3 cellular contexts compared by ENCODE assay signal in the genomic region with DNA sequence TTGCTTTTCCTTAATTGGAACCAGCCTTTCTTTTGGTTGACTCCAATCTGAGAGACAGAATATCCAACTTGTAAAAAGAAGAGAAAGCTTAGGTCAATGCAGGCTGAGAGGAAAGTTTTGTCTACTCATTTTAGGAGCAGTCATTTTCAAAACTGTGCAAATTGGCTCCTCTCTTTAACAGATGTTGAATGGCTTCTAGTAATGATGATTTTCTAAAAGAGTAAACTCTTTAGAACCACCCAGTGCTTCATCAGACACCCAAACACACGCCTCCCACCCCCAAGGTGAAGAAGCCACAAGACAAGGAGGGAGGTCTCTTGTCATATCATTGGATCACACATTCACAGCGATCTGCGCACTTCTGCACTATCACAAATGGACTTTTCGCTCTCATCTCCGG.
TF ChIP-seq lines count a peak whose summit lies in the region.

No MANE protein-coding gene starts in this region.

TF ChIP-seq in GM23338, 12 proteins besides CTCF, POLR2A, EP300 and RAD21 (continues in another document):
- TF ChIP-seq ZNF331 (CRISPR knock-in tag; IDR thresholded peaks at IDR 0.05; ENCODE audit: low read depth) (no peak), POLR2AphosphoS5 (IDR thresholded peaks at IDR 0.05; ENCODE audit: low read depth) (no peak), CREB1 (CRISPR knock-in tag; IDR thresholded peaks at IDR 0.05; ENCODE audit: low read depth) (no peak), ZNF114 (CRISPR knock-in tag; IDR thresholded peaks at IDR 0.05) (no peak), STAT1 (IDR thresholded peaks at IDR 0.05; ENCODE audit: unreplicated experiment) (no peak), EZH2 (IDR thresholded peaks at IDR 0.05; ENCODE audit: low read depth, unreplicated experiment) (no peak)
- TF ChIP-seq, protein P1, sequence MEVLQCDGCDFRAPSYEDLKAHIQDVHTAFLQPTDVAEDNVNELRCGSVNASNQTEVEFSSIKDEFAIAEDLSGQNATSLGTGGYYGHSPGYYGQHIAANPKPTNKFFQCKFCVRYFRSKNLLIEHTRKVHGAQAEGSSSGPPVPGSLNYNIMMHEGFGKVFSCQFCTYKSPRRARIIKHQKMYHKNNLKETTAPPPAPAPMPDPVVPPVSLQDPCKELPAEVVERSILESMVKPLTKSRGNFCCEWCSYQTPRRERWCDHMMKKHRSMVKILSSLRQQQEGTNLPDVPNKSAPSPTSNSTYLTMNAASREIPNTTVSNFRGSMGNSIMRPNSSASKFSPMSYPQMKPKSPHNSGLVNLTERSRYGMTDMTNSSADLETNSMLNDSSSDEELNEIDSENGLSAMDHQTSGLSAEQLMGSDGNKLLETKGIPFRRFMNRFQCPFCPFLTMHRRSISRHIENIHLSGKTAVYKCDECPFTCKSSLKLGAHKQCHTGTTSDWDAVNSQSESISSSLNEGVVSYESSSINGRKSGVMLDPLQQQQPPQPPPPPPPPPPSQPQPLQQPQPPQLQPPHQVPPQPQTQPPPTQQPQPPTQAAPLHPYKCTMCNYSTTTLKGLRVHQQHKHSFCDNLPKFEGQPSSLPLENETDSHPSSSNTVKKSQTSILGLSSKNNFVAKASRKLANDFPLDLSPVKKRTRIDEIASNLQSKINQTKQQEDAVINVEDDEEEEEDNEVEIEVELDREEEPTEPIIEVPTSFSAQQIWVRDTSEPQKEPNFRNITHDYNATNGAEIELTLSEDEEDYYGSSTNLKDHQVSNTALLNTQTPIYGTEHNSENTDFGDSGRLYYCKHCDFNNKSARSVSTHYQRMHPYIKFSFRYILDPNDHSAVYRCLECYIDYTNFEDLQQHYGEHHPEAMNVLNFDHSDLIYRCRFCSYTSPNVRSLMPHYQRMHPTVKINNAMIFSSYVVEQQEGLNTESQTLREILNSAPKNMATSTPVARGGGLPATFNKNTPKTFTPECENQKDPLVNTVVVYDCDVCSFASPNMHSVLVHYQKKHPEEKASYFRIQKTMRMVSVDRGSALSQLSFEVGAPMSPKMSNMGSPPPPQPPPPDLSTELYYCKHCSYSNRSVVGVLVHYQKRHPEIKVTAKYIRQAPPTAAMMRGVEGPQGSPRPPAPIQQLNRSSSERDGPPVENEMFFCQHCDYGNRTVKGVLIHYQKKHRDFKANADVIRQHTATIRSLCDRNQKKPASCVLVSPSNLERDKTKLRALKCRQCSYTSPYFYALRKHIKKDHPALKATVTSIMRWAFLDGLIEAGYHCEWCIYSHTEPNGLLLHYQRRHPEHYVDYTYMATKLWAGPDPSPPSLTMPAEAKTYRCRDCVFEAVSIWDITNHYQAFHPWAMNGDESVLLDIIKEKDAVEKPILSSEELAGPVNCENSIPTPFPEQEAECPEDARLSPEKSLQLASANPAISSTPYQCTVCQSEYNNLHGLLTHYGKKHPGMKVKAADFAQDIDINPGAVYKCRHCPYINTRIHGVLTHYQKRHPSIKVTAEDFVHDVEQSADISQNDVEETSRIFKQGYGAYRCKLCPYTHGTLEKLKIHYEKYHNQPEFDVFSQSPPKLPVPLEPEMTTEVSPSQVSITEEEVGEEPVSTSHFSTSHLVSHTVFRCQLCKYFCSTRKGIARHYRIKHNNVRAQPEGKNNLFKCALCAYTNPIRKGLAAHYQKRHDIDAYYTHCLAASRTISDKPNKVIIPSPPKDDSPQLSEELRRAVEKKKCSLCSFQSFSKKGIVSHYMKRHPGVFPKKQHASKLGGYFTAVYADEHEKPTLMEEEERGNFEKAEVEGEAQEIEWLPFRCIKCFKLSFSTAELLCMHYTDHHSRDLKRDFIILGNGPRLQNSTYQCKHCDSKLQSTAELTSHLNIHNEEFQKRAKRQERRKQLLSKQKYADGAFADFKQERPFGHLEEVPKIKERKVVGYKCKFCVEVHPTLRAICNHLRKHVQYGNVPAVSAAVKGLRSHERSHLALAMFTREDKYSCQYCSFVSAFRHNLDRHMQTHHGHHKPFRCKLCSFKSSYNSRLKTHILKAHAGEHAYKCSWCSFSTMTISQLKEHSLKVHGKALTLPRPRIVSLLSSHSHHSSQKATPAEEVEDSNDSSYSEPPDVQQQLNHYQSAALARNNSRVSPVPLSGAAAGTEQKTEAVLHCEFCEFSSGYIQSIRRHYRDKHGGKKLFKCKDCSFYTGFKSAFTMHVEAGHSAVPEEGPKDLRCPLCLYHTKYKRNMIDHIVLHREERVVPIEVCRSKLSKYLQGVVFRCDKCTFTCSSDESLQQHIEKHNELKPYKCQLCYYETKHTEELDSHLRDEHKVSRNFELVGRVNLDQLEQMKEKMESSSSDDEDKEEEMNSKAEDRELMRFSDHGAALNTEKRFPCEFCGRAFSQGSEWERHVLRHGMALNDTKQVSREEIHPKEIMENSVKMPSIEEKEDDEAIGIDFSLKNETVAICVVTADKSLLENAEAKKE (CRISPR knock-in tag; IDR thresholded peaks at IDR 0.05): no peak

TF ChIP-seq in IMR-90, 13 proteins besides CTCF, POLR2A, EP300 and RAD21:
- no peak for TF ChIP-seq CHD1 (IDR thresholded peaks at IDR 0.05; ENCODE audit: low read depth, low read length)
- TF ChIP-seq RFX5 (IDR thresholded peaks at IDR 0.05; ENCODE audit: low read depth, low read length): no peak
- no peak for TF ChIP-seq FOS (IDR thresholded peaks at IDR 0.05; ENCODE audit: low read depth, low read length)
- TF ChIP-seq, protein P2, sequence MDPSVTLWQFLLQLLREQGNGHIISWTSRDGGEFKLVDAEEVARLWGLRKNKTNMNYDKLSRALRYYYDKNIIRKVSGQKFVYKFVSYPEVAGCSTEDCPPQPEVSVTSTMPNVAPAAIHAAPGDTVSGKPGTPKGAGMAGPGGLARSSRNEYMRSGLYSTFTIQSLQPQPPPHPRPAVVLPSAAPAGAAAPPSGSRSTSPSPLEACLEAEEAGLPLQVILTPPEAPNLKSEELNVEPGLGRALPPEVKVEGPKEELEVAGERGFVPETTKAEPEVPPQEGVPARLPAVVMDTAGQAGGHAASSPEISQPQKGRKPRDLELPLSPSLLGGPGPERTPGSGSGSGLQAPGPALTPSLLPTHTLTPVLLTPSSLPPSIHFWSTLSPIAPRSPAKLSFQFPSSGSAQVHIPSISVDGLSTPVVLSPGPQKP (IDR thresholded peaks at IDR 0.05; ENCODE audit: borderline replicate concordance, low read depth, low read length): no peak
- TF ChIP-seq CEBPB (IDR thresholded peaks at IDR 0.05; ENCODE audit: low read depth, low read length): no peak
- TF ChIP-seq BHLHE40 (IDR thresholded peaks at IDR 0.05; ENCODE audit: low read depth, low read length): no peak
- no peak for TF ChIP-seq MAZ (IDR thresholded peaks at IDR 0.05; ENCODE audit: borderline replicate concordance, low read depth, low read length)

TF ChIP-seq in K562, 482 proteins besides CTCF, POLR2A, EP300 and RAD21:
- TF ChIP-seq CBFA2T3 (IDR thresholded peaks at IDR 0.05) (0 out of 2 replicates have a peak, but pooled peaks have one; percentile 13), SNIP1 (IDR thresholded peaks at IDR 0.05; ENCODE audit: low read depth) (no peak), NR2F6 (CRISPR knock-in tag; IDR thresholded peaks at IDR 0.05) (no peak), TARDBP (IDR thresholded peaks at IDR 0.05) (no peak)
